ENCODE assay signal across 10 cellular contexts in genomic region chr9:34463098-34463900, GRCh38.
DNase-seq lines count a peak whose midpoint lies in the region; ATAC-seq lines count a peak whose summit lies in the region.
"Had no signal": no experiment of that assay in that cellular context is flagged by ENCODE, and none has a peak within 500 bp of the region (broad histone marks: within the 10 kb centered on the region; RNA-seq: fewer than 3 reads in every experiment).

No MANE protein-coding gene starts in this region.

- no peak for ATAC-seq in GM18868 (IDR thresholded peaks at IDR 0.05; ENCODE audit: unreplicated experiment)
- ATAC-seq in HG02610 (IDR thresholded peaks at IDR 0.05; ENCODE audit: unreplicated experiment): no peak

- peak; percentile 74 for DNase-seq in activated T-cell treated with anti-CD3 and anti-CD28 coated beads for 48 hours (ENCODE audit: low read depth)
- DNase-seq in activated T-cell treated with anti-CD3 and anti-CD28 coated beads, Interleukin-2, amount 50 U/mL, for 1 hour: no peak
- peak; percentile 45 for DNase-seq in T1000 (lab: John Stamatoyannopoulos, UW)
- DNase-seq in fibroblast of the conjunctiva (ENCODE audit: low read depth): peak; percentile 26
- peak; percentile 80 for DNase-seq in stromal cell of bone marrow (ENCODE audit: low read depth)
- no peak for DNase-seq in midbrain (lab: John Stamatoyannopoulos, UW)
- DNase-seq: NCI-H1048, T-helper 9 cell had no signal

Comparison
In these comparisons a context has a peak if more than half of its experiments do, and no peak if none do; other contexts are left out.
1. DNase-seq: peak in activated T-cell treated with anti-CD3 and anti-CD28 coated beads for 48 hours (single experiment), T1000 (single experiment), fibroblast of the conjunctiva (single experiment) and stromal cell of bone marrow (single experiment); none in activated T-cell treated with anti-CD3 and anti-CD28 coated beads, Interleukin-2, amount 50 U/mL, for 1 hour (single experiment) and midbrain (single experiment).